Comparison of ENCODE assay signal across 6 cellular contexts in the genomic region with DNA sequence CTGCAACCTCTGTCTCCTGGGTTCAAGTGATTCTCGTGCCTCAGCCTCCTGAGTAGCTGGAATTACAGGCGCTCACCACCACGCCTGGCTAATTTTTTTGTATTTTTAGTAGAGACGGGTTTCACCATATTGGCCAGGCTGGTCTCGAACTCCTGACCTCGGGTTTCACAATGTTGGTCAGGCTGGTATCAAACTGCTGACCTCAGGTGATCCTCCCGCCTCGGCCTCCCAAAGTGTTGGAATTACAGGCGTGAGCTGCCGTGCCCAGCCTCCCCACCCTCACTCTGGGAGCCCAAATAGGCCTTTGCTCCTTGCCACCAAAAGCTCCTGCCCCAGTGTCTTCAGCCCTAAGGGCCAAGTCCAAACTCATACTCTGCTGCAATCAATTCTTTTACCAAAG. TPM values are rescaled to one million over a fixed set of nuclear protein-coding genes. Genes with fewer than 3 reads are reported as not detected.
"Had no signal": no experiment of that assay in that cellular context is flagged by ENCODE, and none has a peak within 500 bp of the region (broad histone marks: within the 10 kb centered on the region; RNA-seq: fewer than 3 reads in every experiment).

No MANE protein-coding gene starts in this region.

RNA-seq across cellular contexts. Expression of a gene that starts 15.8 kb away (rescaled TPM):
- total RNA-seq: MCF 10A had no signal

RNA-seq across cellular contexts. Expression of a gene that starts 18.2 kb away (rescaled TPM):
- total RNA-seq: HT1080, MCF 10A had no signal

RNA-seq across cellular contexts. Expression of a gene that starts 54.3 kb away (rescaled TPM):
- total RNA-seq: LHCN-M2, MCF 10A, OCI-LY7, PC-3, SK-MEL-5 had no signal
